In the genomic region with DNA sequence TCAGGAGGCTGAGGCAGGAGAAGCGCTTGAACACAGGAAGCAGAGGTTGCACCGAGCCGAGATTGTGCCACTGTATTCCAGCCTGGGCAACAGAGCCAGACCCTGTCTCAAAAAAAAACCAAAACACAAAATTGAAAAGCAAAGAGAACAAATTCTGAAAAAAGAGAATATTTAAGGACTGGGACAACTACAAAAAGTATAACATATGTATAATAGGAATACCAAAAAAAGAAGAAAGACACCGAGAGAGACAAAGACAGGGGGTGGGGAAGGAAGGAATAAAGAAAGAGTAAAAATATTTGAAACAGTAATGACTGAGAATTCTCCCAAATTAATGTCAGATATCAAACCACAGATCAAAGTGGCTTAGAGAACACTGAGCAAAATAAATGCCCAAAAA, we compare ENCODE assay signal across 34 cellular contexts.
"Had no signal": no experiment of that assay in that cellular context is flagged by ENCODE, and none has a peak within 500 bp of the region (broad histone marks: within the 10 kb centered on the region; RNA-seq: fewer than 3 reads in every experiment).

No MANE protein-coding gene starts in this region.

- DNase-seq: Karpas-422, Kasumi-1, MG63, MM.1S, MV-4-11, NCI-H1048, NCI-H1092, NCI-H1092 treated with DMSO at 0.1 percent for 48 hours, NCI-H1105, NCI-H1105 treated with DMSO at 0.1 percent for 48 hours, NCI-H1417, NCI-H1417 treated with DMSO at 0.1 percent for 48 hours, NCI-H1436, NCI-H1436 treated with DMSO at 0.1 percent for 48 hours, NCI-H146, NCI-H1694, NCI-H1694 treated with DMSO at 0.1 percent for 48 hours, NCI-H187, NCI-H187 treated with DMSO at 0.1 percent for 48 hours, NCI-H1930, NCI-H2029, NCI-H2029 treated with DMSO at 0.1 percent for 48 hours, NCI-H2081, NCI-H2081 treated with DMSO at 0.1 percent for 48 hours, NCI-H2107, NCI-H2171, NCI-H2171 treated with DMSO at 0.1 percent for 48 hours, NCI-H2227 treated with DMSO at 0.1 percent for 48 hours, NCI-H226, NCI-H345, NCI-H446, NCI-H446 treated with DMSO at 0.1 percent for 48 hours, NCI-H510A had no signal

- H3K36me3 ChIP-seq: MG63 had no signal

- H3K27ac ChIP-seq: KMS-11 had no signal

- H3K4me3 ChIP-seq: MG63 had no signal
